Comparison of ENCODE assay signal across 8 cellular contexts in the genomic region with DNA sequence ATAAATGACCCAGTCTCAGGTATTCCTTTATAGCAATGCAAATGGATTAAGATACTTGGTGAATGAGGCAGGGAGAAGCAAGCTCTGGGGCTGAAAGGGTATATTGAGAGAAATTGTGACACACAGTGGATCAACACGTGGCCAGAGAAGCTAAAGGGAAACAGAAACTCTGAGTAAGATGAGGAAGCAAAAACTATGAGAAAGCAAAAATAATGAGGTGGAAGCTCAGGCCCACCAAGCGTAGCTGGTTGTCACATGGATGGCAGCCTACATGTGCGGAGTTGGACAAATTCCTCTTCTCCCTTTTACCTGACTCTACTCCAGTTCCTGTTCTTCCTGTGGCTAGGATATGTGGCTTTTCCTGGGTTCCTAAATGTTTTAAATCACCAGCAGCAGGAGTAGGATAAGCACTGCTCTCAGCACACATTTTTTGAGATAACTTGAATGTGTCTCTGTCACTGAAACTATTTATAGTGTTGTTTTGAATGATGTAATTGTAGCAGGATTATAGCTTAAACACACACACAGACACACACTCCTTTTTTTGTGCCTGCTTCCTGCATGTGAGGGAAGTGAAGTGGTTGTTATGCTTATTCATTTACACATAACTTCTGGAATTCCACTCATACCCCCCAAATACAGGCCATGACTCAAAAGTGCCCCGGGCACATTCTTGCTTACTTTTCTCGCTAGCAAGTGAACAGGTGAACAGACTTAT. TPM values are rescaled to one million over a fixed set of nuclear protein-coding genes. Genes with fewer than 3 reads are reported as not detected.
A peak's percentile ranks its signal among the peaks of the same experiment; 100 is the strongest.
DNase-seq lines count a peak whose midpoint lies in the region; ATAC-seq and TF ChIP-seq lines count a peak whose summit lies in the region.

No MANE protein-coding gene starts in this region.

- H3K79me2 ChIP-seq in SK-N-SH (ENCODE audit: insufficient read depth) (no peaks in the 10 kb centered on the region), fibroblast of lung (ENCODE audit: control insufficient read depth, insufficient read depth, low read length) (no peaks in the 10 kb centered on the region)

- POLR2A ChIA-PET in SK-N-SH (lab: Yijun Ruan, JAX), result no interaction called here

- TF ChIP-seq CTCF in SK-N-SH (IDR thresholded peaks at IDR 0.05) (no peak), fibroblast of lung (conservative IDR thresholded peaks at IDR 0.05 in 1 of 2, IDR thresholded peaks at IDR 0.05 in 1 of 2; ENCODE audit: low read depth in 1 of 2, low read length in 2 of 2) (no peak)

- H3K27ac ChIP-seq in SK-N-SH (ENCODE audit: low read depth in 2 of 2, low read length in 1 of 2) (no peak overlapping the region), fibroblast of lung (ENCODE audit: insufficient read depth, low read length) (no peak overlapping the region)

- DNase-seq in EL (peak; percentile 91), SK-N-SH (no peak), fibroblast of lung (ENCODE audit: low read depth in 2 of 2) (peak; percentile 10 to 71), pons (ENCODE audit: low spot score) (peak; percentile 68), NCI-H345 treated with DMSO at 0.1 percent for 48 hours (lab: John Stamatoyannopoulos, UW; ENCODE audit: unreplicated experiment) (no peak), NCI-H1436 (lab: John Stamatoyannopoulos, UW) (no peak)

- no peaks in the 10 kb centered on the region for H3K9me2 ChIP-seq in SK-N-SH

- no peaks in the 10 kb centered on the region for H4K20me1 ChIP-seq in SK-N-SH (ENCODE audit: insufficient read depth)
- no peaks in the 10 kb centered on the region for H4K20me1 ChIP-seq in fibroblast of lung (ENCODE audit: control insufficient read depth, extremely low read depth, insufficient read depth, low read length)

- ATAC-seq in GM19452 (IDR thresholded peaks at IDR 0.05; ENCODE audit: unreplicated experiment) (peak; percentile 95), HG03378 (IDR thresholded peaks at IDR 0.05; ENCODE audit: unreplicated experiment) (peak; percentile 96)

- H3K9ac ChIP-seq in SK-N-SH (no peak overlapping the region), fibroblast of lung (ENCODE audit: insufficient read depth, low read length) (no peak overlapping the region)

- no peaks in the 10 kb centered on the region for H3K36me3 ChIP-seq in SK-N-SH (replicated peaks in 1 of 2; ENCODE audit: control insufficient read depth in 1 of 2, insufficient read depth in 2 of 2, low read length in 1 of 2)
- no peaks in the 10 kb centered on the region for H3K36me3 ChIP-seq in fibroblast of lung (ENCODE audit: control insufficient read depth, insufficient read depth, low read length)

- H3K4me1 ChIP-seq in SK-N-SH (ENCODE audit: control insufficient read depth in 1 of 2, insufficient read depth in 2 of 2, low read depth in 1 of 2, low read length in 1 of 2), result peaks cover 4 to 19% of the 10 kb centered on the region in 2 experiments; a peak in 2 of 4 replicates
- H3K4me1 ChIP-seq in fibroblast of lung (ENCODE audit: control insufficient read depth, extremely low read depth, insufficient read depth, low read length), result no peaks in the 10 kb centered on the region

- WGBS in SK-N-SH (ENCODE audit: low lambda C conversion rate), result 48% methylated on average over 5 of the region's 5 CpGs

- H3K4me2 ChIP-seq in SK-N-SH (peak overlapping the region; percentile 16; the same call in 1 of the 2 replicates), fibroblast of lung (ENCODE audit: extremely low read depth, insufficient read depth, low read length) (no peak overlapping the region)

- no peaks in the 10 kb centered on the region for H3K9me3 ChIP-seq in SK-N-SH
- H3K9me3 ChIP-seq in fibroblast of lung (ENCODE audit: control insufficient read depth, insufficient read depth, low read depth, low read length), result no peaks in the 10 kb centered on the region

- no peak for TF ChIP-seq RAD21 in SK-N-SH (IDR thresholded peaks at IDR 0.05; ENCODE audit: low read length)

- no peak for TF ChIP-seq EP300 in SK-N-SH (IDR thresholded peaks at IDR 0.05; ENCODE audit: borderline replicate concordance in 1 of 2, low read depth in 1 of 2, low read length in 1 of 2)

- H3K27me3 ChIP-seq in SK-N-SH (ENCODE audit: insufficient read depth) (no peaks in the 10 kb centered on the region), fibroblast of lung (ENCODE audit: control insufficient read depth, insufficient read depth, low read length) (peaks cover 4% of the 10 kb centered on the region)

- CTCF ChIA-PET in SK-N-SH (lab: Yijun Ruan, JAX), result interaction anchor here (1.0 kb wide), 1 partner anchor 77 kb away, joined by 3 read pairs; no protein-coding TSS in a partner anchor

- H3K4me3 ChIP-seq in SK-N-SH (ENCODE audit: low read depth in 2 of 2, low read length in 1 of 2) (no peak overlapping the region), fibroblast of lung (replicated peaks in 1 of 4; ENCODE audit: control extremely low read depth in 1 of 4, insufficient read depth in 1 of 4, low read depth in 3 of 4, low read length in 4 of 4) (no peak overlapping the region)

- H3F3A ChIP-seq in SK-N-SH (replicated peaks; ENCODE audit: insufficient read depth), result peaks cover 4% of the 10 kb centered on the region

- H2AFZ ChIP-seq in SK-N-SH (ENCODE audit: low read depth) (no peak overlapping the region), fibroblast of lung (ENCODE audit: low read length) (no peak overlapping the region)

TF ChIP-seq in SK-N-SH, 30 proteins besides CTCF, POLR2A, EP300 and RAD21 (continues in another document):
- TF ChIP-seq, protein P1, sequence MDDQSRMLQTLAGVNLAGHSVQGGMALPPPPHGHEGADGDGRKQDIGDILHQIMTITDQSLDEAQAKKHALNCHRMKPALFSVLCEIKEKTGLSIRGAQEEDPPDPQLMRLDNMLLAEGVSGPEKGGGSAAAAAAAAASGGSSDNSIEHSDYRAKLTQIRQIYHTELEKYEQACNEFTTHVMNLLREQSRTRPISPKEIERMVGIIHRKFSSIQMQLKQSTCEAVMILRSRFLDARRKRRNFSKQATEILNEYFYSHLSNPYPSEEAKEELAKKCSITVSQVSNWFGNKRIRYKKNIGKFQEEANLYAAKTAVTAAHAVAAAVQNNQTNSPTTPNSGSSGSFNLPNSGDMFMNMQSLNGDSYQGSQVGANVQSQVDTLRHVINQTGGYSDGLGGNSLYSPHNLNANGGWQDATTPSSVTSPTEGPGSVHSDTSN (IDR thresholded peaks at IDR 0.05), result no peak
- TF ChIP-seq RFX5 (IDR thresholded peaks at IDR 0.05; ENCODE audit: low read length), result no peak
- TF ChIP-seq, protein P2, sequence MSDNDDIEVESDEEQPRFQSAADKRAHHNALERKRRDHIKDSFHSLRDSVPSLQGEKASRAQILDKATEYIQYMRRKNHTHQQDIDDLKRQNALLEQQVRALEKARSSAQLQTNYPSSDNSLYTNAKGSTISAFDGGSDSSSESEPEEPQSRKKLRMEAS (IDR thresholded peaks at IDR 0.05; ENCODE audit: low read depth), result no peak
- no peak for TF ChIP-seq FOXM1 (IDR thresholded peaks at IDR 0.05; ENCODE audit: low read depth)
- no peak for TF ChIP-seq SMC3 (IDR thresholded peaks at IDR 0.05; ENCODE audit: low read depth, low read length)
- TF ChIP-seq YY1 (IDR thresholded peaks at IDR 0.05; ENCODE audit: low read depth), result no peak
- TF ChIP-seq REST (IDR thresholded peaks at IDR 0.05; ENCODE audit: low read depth, low read length), result no peak
- no peak for TF ChIP-seq POLR2AphosphoS5 (IDR thresholded peaks at IDR 0.05; ENCODE audit: low read depth, low read length)
- TF ChIP-seq, protein P3, sequence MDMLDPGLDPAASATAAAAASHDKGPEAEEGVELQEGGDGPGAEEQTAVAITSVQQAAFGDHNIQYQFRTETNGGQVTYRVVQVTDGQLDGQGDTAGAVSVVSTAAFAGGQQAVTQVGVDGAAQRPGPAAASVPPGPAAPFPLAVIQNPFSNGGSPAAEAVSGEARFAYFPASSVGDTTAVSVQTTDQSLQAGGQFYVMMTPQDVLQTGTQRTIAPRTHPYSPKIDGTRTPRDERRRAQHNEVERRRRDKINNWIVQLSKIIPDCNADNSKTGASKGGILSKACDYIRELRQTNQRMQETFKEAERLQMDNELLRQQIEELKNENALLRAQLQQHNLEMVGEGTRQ (IDR thresholded peaks at IDR 0.05; ENCODE audit: borderline replicate concordance, low read depth, low read length), result no peak
- TF ChIP-seq TAF1 (IDR thresholded peaks at IDR 0.05; ENCODE audit: borderline replicate concordance, low read depth, low read length), result no peak
- TF ChIP-seq TEAD4 (IDR thresholded peaks at IDR 0.05; ENCODE audit: borderline replicate concordance, insufficient read depth), result no peak
- no peak for TF ChIP-seq RCOR1 (IDR thresholded peaks at IDR 0.05; ENCODE audit: low read length)
- no peak for TF ChIP-seq MXI1 (IDR thresholded peaks at IDR 0.05; ENCODE audit: low read depth, low read length)
- no peak for TF ChIP-seq NFIC (IDR thresholded peaks at IDR 0.05; ENCODE audit: borderline replicate concordance)

RNA-seq across cellular contexts. Expression of gene EPC2, which starts 30.1 kb away (rescaled TPM):
- polyA plus RNA-seq in SK-N-SH (2012; rRNA removed), result 8.8 and 13.4 TPM in 2 replicates
- 12.3 and 12.7 TPM in 2 replicates for polyA plus RNA-seq in SK-N-SH (2012; cell fraction: cytosol; rRNA removed)
- polyA plus RNA-seq in SK-N-SH (2012; cell fraction: nucleus; rRNA removed), result 4.2 and 12.6 TPM in 2 replicates
- total RNA-seq in fibroblast of lung, result 20.5 and 22.8 TPM in 2 replicates
- polyA plus RNA-seq in fibroblast of lung, result 19.6 TPM in 2 replicates
- polyA plus RNA-seq in fibroblast of lung (2012), result 12.3 and 14.9 TPM in 2 replicates
- polyA minus RNA-seq in fibroblast of lung (ENCODE audit: low replicate concordance), result 4.9 TPM in 2 replicates

Comparison
In these comparisons a context has a peak if more than half of its experiments do, and no peak if none do; other contexts are left out.
1. DNase-seq: peak in EL (single experiment), fibroblast of lung (2 of 2) and pons (single experiment); none in SK-N-SH (single experiment), NCI-H345 treated with DMSO at 0.1 percent for 48 hours (single experiment) and NCI-H1436 (single experiment).